ENCODE assay signal across 6 cellular contexts in the genomic region with DNA sequence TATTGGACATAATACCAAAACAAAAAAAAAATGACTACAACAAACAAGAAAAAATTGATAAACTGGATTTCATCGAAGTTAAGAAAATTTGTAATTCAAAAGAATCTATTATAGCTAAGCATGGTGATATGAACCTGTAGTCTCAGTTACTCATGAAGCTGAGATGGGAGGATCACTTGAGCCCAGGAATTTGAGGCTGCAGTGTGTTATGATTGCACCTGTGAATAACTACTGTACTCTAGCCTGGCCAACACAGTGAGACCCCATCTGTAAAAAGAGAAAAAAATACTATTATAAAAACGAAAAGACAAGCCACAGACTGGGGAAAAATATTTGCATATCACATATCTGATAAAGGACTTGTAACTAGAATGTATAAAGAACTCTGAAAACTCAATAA.
"Had no signal": no experiment of that assay in that cellular context is flagged by ENCODE, and none has a peak within 500 bp of the region (broad histone marks: within the 10 kb centered on the region; RNA-seq: fewer than 3 reads in every experiment).

No MANE protein-coding gene starts in this region.

- H3K27ac ChIP-seq: HL-60, KMS-11 had no signal

- DNase-seq: IMR-90, KBM-7, KG1 had no signal

- FAIRE-seq: HTR-8/SVneo had no signal

- H3K4me2 ChIP-seq: KMS-11 had no signal

- H3K9ac ChIP-seq: KMS-11 had no signal
